ENCODE assay signal across 1 cellular context in the genomic region with DNA sequence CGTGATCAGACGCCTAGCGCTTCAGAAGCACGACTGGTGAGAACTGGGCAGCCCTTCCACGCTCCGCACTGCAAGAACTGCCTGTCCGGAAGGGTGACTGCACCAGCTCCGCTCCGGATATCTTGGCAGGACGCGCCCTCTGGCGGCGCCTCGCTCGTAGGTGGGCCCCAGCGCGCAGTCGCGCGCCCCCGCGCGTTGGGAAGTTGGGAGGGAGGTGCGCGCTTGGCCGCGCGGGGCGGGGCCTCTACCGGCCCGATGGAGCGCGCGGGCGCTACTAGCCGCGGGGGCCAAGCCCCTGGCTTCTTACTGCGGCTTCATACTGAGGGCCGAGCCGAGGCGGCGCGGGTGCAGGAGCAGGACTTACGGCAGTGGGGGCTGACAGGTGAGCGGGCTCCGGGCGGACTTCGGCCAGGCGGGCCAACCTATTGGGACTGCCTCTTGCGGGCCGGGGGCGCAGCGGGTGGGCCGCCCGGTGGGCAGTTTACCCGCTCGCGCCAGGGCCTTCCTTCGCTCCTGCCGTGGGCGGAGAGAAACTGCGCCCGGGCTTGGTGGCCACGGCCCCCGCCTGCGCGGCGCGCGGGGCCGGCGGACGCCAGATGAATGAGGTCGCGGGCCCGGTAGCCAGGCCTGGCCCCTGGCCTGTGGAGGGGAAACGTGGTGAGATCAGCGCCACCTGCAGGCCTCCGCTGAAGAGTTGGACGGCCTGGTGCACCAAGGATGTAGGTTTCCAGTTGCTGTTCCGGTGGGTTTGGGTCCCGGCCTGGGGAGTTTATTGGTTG.
A peak's percentile ranks its signal among the peaks of the same experiment; 100 is the strongest.
TF ChIP-seq lines count a peak whose summit lies in the region.

A gene (plus strand): TSS at position 236 of the 779 bp plus-strand sequence. CDS start 20 bp downstream, at position 256.

TF ChIP-seq in HEK293, 187 proteins besides CTCF, POLR2A, EP300 and RAD21 (continued from another document and continues in another):
- TF ChIP-seq ZNF521 (tag by site-specific recombination; IDR thresholded peaks at IDR 0.05) (no peak), KLF8 (tag by site-specific recombination; IDR thresholded peaks at IDR 0.05) (peak; percentile 65; the same call in 1 of the 2 replicates), ZBTB8A (tag by site-specific recombination; IDR thresholded peaks at IDR 0.05) (peak; percentile 48; the same call in 1 of the 2 replicates), ZNF112 (tag by site-specific recombination; IDR thresholded peaks at IDR 0.05) (no peak), ZNF600 (tag by site-specific recombination; IDR thresholded peaks at IDR 0.05) (peak; percentile 97), ZNF777 (tag by site-specific recombination; IDR thresholded peaks at IDR 0.05; ENCODE audit: borderline replicate concordance) (no peak), GLI2 (tag by site-specific recombination; IDR thresholded peaks at IDR 0.05; ENCODE audit: borderline replicate concordance, low read depth) (no peak), ZBTB21 (tag by site-specific recombination; IDR thresholded peaks at IDR 0.05) (no peak), ZNF830 (tag by site-specific recombination; IDR thresholded peaks at IDR 0.05; ENCODE audit: low read depth) (no peak), ZNF366 (tag by site-specific recombination; conservative IDR thresholded peaks at IDR 0.05) (peak; percentile 52; the same call in 1 of the 2 replicates), ZNF302 (tag by site-specific recombination; IDR thresholded peaks at IDR 0.05; ENCODE audit: low read depth) (no peak), ZNF654 (tag by site-specific recombination; IDR thresholded peaks at IDR 0.05; ENCODE audit: low read depth) (peak; percentile 71), ZNF629 (tag by site-specific recombination; IDR thresholded peaks at IDR 0.05) (no peak; the same call in 1 of the 2 replicates), ZSCAN23 (tag by site-specific recombination; IDR thresholded peaks at IDR 0.05) (no peak), ZNF155 (tag by site-specific recombination; IDR thresholded peaks at IDR 0.05) (no peak), ZNF843 (tag by site-specific recombination; IDR thresholded peaks at IDR 0.05) (no peak), ZNF571 (tag by site-specific recombination; IDR thresholded peaks at IDR 0.05) (no peak), ZNF558 (tag by site-specific recombination; IDR thresholded peaks at IDR 0.05) (0 out of 2 replicates have a peak, but pooled peaks have one; percentile 13), ZNF114 (tag by site-specific recombination; IDR thresholded peaks at IDR 0.05) (no peak), ZNF544 (tag by site-specific recombination; IDR thresholded peaks at IDR 0.05) (no peak), ZNF76 (tag by site-specific recombination; IDR thresholded peaks at IDR 0.05; ENCODE audit: borderline replicate concordance, low read depth) (peak; percentile 40; the same call in 1 of the 2 replicates), ZBTB48 (tag by site-specific recombination; IDR thresholded peaks at IDR 0.05) (no peak; the same call in 1 of the 2 replicates), ZNF549 (tag by site-specific recombination; IDR thresholded peaks at IDR 0.05) (no peak), ZNF174 (tag by site-specific recombination; IDR thresholded peaks at IDR 0.05) (no peak), OVOL3 (tag by site-specific recombination; IDR thresholded peaks at IDR 0.05) (no peak), ZNF768 (tag by site-specific recombination; IDR thresholded peaks at IDR 0.05) (no peak), ZNF530 (tag by site-specific recombination; IDR thresholded peaks at IDR 0.05; ENCODE audit: low read depth) (no peak), ZNF610 (tag by site-specific recombination; IDR thresholded peaks at IDR 0.05; ENCODE audit: borderline replicate concordance) (peak; percentile 58; the same call in 1 of the 2 replicates), ZNF747 (tag by site-specific recombination; IDR thresholded peaks at IDR 0.05) (no peak), ZNF623 (tag by site-specific recombination; IDR thresholded peaks at IDR 0.05) (no peak)
- TF ChIP-seq, protein P1, sequence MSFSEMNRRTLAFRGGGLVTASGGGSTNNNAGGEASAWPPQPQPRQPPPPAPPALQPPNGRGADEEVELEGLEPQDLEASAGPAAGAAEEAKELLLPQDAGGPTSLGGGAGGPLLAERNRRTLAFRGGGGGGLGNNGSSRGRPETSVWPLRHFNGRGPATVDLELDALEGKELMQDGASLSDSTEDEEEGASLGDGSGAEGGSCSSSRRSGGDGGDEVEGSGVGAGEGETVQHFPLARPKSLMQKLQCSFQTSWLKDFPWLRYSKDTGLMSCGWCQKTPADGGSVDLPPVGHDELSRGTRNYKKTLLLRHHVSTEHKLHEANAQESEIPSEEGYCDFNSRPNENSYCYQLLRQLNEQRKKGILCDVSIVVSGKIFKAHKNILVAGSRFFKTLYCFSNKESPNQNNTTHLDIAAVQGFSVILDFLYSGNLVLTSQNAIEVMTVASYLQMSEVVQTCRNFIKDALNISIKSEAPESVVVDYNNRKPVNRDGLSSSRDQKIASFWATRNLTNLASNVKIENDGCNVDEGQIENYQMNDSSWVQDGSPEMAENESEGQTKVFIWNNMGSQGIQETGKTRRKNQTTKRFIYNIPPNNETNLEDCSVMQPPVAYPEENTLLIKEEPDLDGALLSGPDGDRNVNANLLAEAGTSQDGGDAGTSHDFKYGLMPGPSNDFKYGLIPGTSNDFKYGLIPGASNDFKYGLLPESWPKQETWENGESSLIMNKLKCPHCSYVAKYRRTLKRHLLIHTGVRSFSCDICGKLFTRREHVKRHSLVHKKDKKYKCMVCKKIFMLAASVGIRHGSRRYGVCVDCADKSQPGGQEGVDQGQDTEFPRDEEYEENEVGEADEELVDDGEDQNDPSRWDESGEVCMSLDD (tag by site-specific recombination; IDR thresholded peaks at IDR 0.05), result no peak
- TF ChIP-seq, protein P2, sequence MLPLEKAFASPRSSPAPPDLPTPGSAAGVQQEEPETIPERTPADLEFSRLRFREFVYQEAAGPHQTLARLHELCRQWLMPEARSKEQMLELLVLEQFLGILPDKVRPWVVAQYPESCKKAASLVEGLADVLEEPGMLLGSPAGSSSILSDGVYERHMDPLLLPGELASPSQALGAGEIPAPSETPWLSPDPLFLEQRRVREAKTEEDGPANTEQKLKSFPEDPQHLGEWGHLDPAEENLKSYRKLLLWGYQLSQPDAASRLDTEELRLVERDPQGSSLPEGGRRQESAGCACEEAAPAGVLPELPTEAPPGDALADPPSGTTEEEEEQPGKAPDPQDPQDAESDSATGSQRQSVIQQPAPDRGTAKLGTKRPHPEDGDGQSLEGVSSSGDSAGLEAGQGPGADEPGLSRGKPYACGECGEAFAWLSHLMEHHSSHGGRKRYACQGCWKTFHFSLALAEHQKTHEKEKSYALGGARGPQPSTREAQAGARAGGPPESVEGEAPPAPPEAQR (tag by site-specific recombination; IDR thresholded peaks at IDR 0.05), result peak; percentile 19; the same call in 1 of the 2 replicates
- TF ChIP-seq, protein P3, sequence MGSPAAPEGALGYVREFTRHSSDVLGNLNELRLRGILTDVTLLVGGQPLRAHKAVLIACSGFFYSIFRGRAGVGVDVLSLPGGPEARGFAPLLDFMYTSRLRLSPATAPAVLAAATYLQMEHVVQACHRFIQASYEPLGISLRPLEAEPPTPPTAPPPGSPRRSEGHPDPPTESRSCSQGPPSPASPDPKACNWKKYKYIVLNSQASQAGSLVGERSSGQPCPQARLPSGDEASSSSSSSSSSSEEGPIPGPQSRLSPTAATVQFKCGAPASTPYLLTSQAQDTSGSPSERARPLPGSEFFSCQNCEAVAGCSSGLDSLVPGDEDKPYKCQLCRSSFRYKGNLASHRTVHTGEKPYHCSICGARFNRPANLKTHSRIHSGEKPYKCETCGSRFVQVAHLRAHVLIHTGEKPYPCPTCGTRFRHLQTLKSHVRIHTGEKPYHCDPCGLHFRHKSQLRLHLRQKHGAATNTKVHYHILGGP (tag by site-specific recombination; IDR thresholded peaks at IDR 0.05), result no peak
- TF ChIP-seq, protein P4, sequence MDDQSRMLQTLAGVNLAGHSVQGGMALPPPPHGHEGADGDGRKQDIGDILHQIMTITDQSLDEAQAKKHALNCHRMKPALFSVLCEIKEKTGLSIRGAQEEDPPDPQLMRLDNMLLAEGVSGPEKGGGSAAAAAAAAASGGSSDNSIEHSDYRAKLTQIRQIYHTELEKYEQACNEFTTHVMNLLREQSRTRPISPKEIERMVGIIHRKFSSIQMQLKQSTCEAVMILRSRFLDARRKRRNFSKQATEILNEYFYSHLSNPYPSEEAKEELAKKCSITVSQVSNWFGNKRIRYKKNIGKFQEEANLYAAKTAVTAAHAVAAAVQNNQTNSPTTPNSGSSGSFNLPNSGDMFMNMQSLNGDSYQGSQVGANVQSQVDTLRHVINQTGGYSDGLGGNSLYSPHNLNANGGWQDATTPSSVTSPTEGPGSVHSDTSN (CRISPR knock-in tag; IDR thresholded peaks at IDR 0.05), result peak; percentile 78; the same call in 1 of the 2 replicates
- TF ChIP-seq, protein P5, sequence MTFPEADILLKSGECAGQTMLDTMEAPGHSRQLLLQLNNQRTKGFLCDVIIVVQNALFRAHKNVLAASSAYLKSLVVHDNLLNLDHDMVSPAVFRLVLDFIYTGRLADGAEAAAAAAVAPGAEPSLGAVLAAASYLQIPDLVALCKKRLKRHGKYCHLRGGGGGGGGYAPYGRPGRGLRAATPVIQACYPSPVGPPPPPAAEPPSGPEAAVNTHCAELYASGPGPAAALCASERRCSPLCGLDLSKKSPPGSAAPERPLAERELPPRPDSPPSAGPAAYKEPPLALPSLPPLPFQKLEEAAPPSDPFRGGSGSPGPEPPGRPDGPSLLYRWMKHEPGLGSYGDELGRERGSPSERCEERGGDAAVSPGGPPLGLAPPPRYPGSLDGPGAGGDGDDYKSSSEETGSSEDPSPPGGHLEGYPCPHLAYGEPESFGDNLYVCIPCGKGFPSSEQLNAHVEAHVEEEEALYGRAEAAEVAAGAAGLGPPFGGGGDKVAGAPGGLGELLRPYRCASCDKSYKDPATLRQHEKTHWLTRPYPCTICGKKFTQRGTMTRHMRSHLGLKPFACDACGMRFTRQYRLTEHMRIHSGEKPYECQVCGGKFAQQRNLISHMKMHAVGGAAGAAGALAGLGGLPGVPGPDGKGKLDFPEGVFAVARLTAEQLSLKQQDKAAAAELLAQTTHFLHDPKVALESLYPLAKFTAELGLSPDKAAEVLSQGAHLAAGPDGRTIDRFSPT (tag by site-specific recombination; IDR thresholded peaks at IDR 0.05), result 0 out of 2 replicates have a peak, but pooled peaks have one; percentile 14
- TF ChIP-seq, protein P6, sequence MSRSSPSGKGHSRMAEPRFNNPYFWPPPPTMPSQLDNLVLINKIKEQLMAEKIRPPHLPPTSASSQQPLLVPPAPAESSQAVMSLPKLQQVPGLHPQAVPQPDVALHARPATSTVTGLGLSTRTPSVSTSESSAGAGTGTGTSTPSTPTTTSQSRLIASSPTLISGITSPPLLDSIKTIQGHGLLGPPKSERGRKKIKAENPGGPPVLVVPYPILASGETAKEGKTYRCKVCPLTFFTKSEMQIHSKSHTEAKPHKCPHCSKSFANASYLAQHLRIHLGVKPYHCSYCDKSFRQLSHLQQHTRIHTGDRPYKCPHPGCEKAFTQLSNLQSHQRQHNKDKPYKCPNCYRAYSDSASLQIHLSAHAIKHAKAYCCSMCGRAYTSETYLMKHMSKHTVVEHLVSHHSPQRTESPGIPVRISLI (tag by site-specific recombination; IDR thresholded peaks at IDR 0.05), result no peak
- TF ChIP-seq, protein P7, sequence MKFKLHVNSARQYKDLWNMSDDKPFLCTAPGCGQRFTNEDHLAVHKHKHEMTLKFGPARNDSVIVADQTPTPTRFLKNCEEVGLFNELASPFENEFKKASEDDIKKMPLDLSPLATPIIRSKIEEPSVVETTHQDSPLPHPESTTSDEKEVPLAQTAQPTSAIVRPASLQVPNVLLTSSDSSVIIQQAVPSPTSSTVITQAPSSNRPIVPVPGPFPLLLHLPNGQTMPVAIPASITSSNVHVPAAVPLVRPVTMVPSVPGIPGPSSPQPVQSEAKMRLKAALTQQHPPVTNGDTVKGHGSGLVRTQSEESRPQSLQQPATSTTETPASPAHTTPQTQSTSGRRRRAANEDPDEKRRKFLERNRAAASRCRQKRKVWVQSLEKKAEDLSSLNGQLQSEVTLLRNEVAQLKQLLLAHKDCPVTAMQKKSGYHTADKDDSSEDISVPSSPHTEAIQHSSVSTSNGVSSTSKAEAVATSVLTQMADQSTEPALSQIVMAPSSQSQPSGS (tag by site-specific recombination; IDR thresholded peaks at IDR 0.05; ENCODE audit: low read depth), result no peak
- TF ChIP-seq, protein P8, sequence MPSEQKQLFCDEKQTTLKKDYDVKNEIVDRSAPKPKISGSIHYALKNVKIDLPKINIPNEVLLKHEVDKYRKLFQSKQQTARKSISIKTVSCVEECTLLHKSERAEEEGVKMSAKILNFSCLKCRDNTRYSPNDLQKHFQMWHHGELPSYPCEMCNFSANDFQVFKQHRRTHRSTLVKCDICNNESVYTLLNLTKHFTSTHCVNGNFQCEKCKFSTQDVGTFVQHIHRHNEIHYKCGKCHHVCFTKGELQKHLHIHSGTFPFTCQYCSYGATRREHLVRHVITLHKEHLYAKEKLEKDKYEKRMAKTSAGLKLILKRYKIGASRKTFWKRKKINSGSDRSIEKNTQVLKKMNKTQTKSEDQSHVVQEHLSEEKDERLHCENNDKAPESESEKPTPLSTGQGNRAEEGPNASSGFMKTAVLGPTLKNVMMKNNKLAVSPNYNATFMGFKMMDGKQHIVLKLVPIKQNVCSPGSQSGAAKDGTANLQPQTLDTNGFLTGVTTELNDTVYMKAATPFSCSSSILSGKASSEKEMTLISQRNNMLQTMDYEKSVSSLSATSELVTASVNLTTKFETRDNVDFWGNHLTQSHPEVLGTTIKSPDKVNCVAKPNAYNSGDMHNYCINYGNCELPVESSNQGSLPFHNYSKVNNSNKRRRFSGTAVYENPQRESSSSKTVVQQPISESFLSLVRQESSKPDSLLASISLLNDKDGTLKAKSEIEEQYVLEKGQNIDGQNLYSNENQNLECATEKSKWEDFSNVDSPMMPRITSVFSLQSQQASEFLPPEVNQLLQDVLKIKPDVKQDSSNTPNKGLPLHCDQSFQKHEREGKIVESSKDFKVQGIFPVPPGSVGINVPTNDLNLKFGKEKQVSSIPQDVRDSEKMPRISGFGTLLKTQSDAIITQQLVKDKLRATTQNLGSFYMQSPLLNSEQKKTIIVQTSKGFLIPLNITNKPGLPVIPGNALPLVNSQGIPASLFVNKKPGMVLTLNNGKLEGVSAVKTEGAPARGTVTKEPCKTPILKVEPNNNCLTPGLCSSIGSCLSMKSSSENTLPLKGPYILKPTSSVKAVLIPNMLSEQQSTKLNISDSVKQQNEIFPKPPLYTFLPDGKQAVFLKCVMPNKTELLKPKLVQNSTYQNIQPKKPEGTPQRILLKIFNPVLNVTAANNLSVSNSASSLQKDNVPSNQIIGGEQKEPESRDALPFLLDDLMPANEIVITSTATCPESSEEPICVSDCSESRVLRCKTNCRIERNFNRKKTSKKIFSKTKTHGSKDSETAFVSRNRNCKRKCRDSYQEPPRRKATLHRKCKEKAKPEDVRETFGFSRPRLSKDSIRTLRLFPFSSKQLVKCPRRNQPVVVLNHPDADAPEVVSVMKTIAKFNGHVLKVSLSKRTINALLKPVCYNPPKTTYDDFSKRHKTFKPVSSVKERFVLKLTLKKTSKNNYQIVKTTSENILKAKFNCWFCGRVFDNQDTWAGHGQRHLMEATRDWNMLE (tag by site-specific recombination; conservative IDR thresholded peaks at IDR 0.05; ENCODE audit: low read depth), result no peak
- TF ChIP-seq, protein P9, sequence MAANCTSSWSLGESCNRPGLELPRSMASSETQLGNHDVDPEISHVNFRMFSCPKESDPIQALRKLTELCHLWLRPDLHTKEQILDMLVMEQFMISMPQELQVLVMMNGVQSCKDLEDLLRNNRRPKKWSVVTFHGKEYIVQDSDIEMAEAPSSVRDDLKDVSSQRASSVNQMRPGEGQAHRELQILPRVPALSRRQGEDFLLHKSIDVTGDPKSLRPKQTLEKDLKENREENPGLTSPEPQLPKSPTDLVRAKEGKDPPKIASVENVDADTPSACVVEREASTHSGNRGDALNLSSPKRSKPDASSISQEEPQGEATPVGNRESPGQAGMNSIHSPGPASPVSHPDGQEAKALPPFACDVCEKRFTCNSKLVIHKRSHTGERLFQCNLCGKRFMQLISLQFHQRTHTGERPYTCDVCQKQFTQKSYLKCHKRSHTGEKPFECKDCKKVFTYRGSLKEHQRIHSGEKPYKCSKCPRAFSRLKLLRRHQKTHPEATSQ (tag by site-specific recombination; IDR thresholded peaks at IDR 0.05), result peak; percentile 69
